In the genomic region with DNA sequence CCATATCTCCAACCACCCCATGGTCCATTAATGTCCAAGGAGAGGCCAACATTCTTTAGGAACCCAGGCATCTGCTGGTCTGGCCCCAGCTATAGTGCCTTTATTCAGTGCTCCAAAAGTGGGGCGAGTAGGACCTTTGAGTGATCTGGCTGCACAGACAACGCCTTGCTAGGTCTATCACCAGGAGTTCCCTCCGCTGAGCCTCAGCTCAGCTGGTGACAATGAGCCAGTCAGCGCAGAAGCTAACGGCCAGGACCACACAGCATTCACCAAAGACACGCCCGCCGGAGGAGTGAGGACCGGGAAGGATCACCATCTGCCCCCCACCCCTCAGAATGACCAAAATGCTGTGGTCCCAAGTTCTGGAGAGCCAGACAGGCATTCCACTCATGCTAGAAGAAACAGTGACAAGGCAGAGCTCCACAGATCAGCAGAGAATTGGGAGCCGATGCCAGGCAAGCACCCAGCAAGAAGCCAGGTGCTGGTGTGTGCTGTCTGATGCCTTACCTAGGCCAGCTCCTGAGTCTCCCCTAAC, we compare ENCODE assay signal across 14 cellular contexts. TPM values are rescaled to one million over a fixed set of nuclear protein-coding genes. Genes with fewer than 3 reads are reported as not detected.
DNase-seq lines count a peak whose midpoint lies in the region; ATAC-seq and TF ChIP-seq lines count a peak whose summit lies in the region.
"Had no signal": no experiment of that assay in that cellular context is flagged by ENCODE, and none has a peak within 500 bp of the region (broad histone marks: within the 10 kb centered on the region; RNA-seq: fewer than 3 reads in every experiment).

No MANE protein-coding gene starts in this region.

- H3K9me3 ChIP-seq in subcutaneous abdominal adipose tissue (ENCODE audit: control insufficient read depth in 5 of 5, low read length in 5 of 5) (no peaks in the 10 kb centered on the region), mucosa of descending colon (no peaks in the 10 kb centered on the region)

- H3K9me3 Mint-ChIP-seq in activated CD4-positive, alpha-beta T cell treated with anti-CD3 and anti-CD28 coated beads, Interleukin-2, amount 10 ng/mL, durations not matched to agents 7 days and 5 days, result no peaks in the 10 kb centered on the region
- H3K9me3 Mint-ChIP-seq in activated CD4-positive, alpha-beta memory T cell treated with anti-CD3 and anti-CD28 coated beads, Interleukin-2, amount 10 ng/mL, durations not matched to agents 7 days and 5 days, result no peaks in the 10 kb centered on the region
- H3K9me3 Mint-ChIP-seq in glutamatergic neuron (ENCODE audit: unreplicated experiment), result peaks cover 14% of the 10 kb centered on the region

- H3K4me3 ChIP-seq in subcutaneous abdominal adipose tissue (ENCODE audit: low read depth in 1 of 5, low read length in 5 of 5) (no peak overlapping the region), mucosa of descending colon (no peak overlapping the region)

- H3K4me1 Mint-ChIP-seq in activated CD4-positive, alpha-beta T cell treated with anti-CD3 and anti-CD28 coated beads, Interleukin-2, amount 10 ng/mL, durations not matched to agents 7 days and 5 days, result peaks cover 78% of the 10 kb centered on the region
- peaks cover 72% of the 10 kb centered on the region for H3K4me1 Mint-ChIP-seq in activated CD4-positive, alpha-beta memory T cell treated with anti-CD3 and anti-CD28 coated beads, Interleukin-2, amount 10 ng/mL, durations not matched to agents 7 days and 5 days
- H3K4me1 Mint-ChIP-seq in glutamatergic neuron (ENCODE audit: low read depth, unreplicated experiment), result peaks cover 46% of the 10 kb centered on the region

- H3K4me1 ChIP-seq in subcutaneous abdominal adipose tissue (ENCODE audit: control insufficient read depth in 5 of 5, insufficient read depth in 5 of 5, low read length in 5 of 5), result peaks cover 13 to 95% (median 84%) of the 10 kb centered on the region in 5 donors
- peaks cover 69% of the 10 kb centered on the region for H3K4me1 ChIP-seq in mucosa of descending colon (ENCODE audit: low read depth)

- H3K4me3 Mint-ChIP-seq in activated CD4-positive, alpha-beta T cell treated with anti-CD3 and anti-CD28 coated beads, Interleukin-2, amount 10 ng/mL, durations not matched to agents 7 days and 5 days, result no peak overlapping the region
- H3K4me3 Mint-ChIP-seq in activated CD4-positive, alpha-beta memory T cell treated with anti-CD3 and anti-CD28 coated beads, Interleukin-2, amount 10 ng/mL, durations not matched to agents 7 days and 5 days, result no peak overlapping the region
- peak overlapping the region; percentile 65 for H3K4me3 Mint-ChIP-seq in glutamatergic neuron (ENCODE audit: unreplicated experiment)

- H3K27me3 Mint-ChIP-seq in activated CD4-positive, alpha-beta T cell treated with anti-CD3 and anti-CD28 coated beads, Interleukin-2, amount 10 ng/mL, durations not matched to agents 7 days and 5 days, result no peaks in the 10 kb centered on the region
- H3K27me3 Mint-ChIP-seq in activated CD4-positive, alpha-beta memory T cell treated with anti-CD3 and anti-CD28 coated beads, Interleukin-2, amount 10 ng/mL, durations not matched to agents 7 days and 5 days, result no peaks in the 10 kb centered on the region
- H3K27me3 Mint-ChIP-seq in glutamatergic neuron (ENCODE audit: unreplicated experiment), result peaks cover 6% of the 10 kb centered on the region

- peaks cover 28% of the 10 kb centered on the region for H3K36me3 Mint-ChIP-seq in activated CD4-positive, alpha-beta T cell treated with anti-CD3 and anti-CD28 coated beads, Interleukin-2, amount 10 ng/mL, durations not matched to agents 7 days and 5 days (ENCODE audit: low read depth)
- H3K36me3 Mint-ChIP-seq in activated CD4-positive, alpha-beta memory T cell treated with anti-CD3 and anti-CD28 coated beads, Interleukin-2, amount 10 ng/mL, durations not matched to agents 7 days and 5 days (ENCODE audit: low read depth), result peaks cover 29% of the 10 kb centered on the region
- H3K36me3 Mint-ChIP-seq in glutamatergic neuron (ENCODE audit: unreplicated experiment), result no peaks in the 10 kb centered on the region

- CTCF ChIA-PET in activated CD4-positive, alpha-beta T cell treated with anti-CD3 and anti-CD28 coated beads, Interleukin-2, amount 10 ng/mL, durations not matched to agents 7 days and 5 days (lab: Charles Lee), result interaction anchor here (0.7 to 3.0 kb wide), 7 partner anchors 8 to 82 kb away, joined by 3 to 20 read pairs (median 4); no protein-coding TSS in a partner anchor
- CTCF ChIA-PET in activated CD4-positive, alpha-beta memory T cell treated with anti-CD3 and anti-CD28 coated beads, Interleukin-2, amount 10 ng/mL, durations not matched to agents 7 days and 5 days (lab: Charles Lee), result interaction anchor here (1.0 to 13.7 kb wide), 5 partner anchors 8 to 50 kb away, joined by 3 to 125 read pairs (median 6); no protein-coding TSS in a partner anchor

- H3K9ac ChIP-seq in subcutaneous abdominal adipose tissue (ENCODE audit: low read length in 5 of 5), result peak overlapping the region in 1 of 5 donors; percentile 6
- H3K9ac ChIP-seq: KMS-11 had no signal

- TF ChIP-seq CTCF in glutamatergic neuron (IDR thresholded peaks at IDR 0.05; ENCODE audit: partially characterized antibody, unreplicated experiment), result no peak
- no peak for TF ChIP-seq CTCF in mucosa of descending colon (IDR thresholded peaks at IDR 0.05)

- POLR2A ChIA-PET in activated CD4-positive, alpha-beta T cell treated with anti-CD3 and anti-CD28 coated beads, Interleukin-2, amount 10 ng/mL, durations not matched to agents 7 days and 5 days (lab: Charles Lee), result no interaction called here
- POLR2A ChIA-PET in activated CD4-positive, alpha-beta memory T cell treated with anti-CD3 and anti-CD28 coated beads, Interleukin-2, amount 10 ng/mL, durations not matched to agents 7 days and 5 days (lab: Charles Lee), result interaction anchor here (0.6 to 13.2 kb wide), 6 partner anchors 8 to 46 kb away, joined by 3 to 202 read pairs (median 6); a partner anchor contains a TSS

- no peaks in the 10 kb centered on the region for H3K27me3 ChIP-seq in subcutaneous abdominal adipose tissue (ENCODE audit: control insufficient read depth in 5 of 5, insufficient read depth in 4 of 5, low read length in 5 of 5)

- peak overlapping the region; percentile 97 for H3K27ac ChIP-seq in subcutaneous abdominal adipose tissue (ENCODE audit: low read depth, low read length)

- no peak for ATAC-seq in GM21423 (IDR thresholded peaks at IDR 0.05; ENCODE audit: unreplicated experiment)
- ATAC-seq in HG03469 (IDR thresholded peaks at IDR 0.05; ENCODE audit: unreplicated experiment), result no peak
- ATAC-seq in mucosa of descending colon, result no peak

- H3K27ac Mint-ChIP-seq in activated CD4-positive, alpha-beta T cell treated with anti-CD3 and anti-CD28 coated beads, Interleukin-2, amount 10 ng/mL, durations not matched to agents 7 days and 5 days, result peak overlapping the region; percentile 76
- H3K27ac Mint-ChIP-seq in activated CD4-positive, alpha-beta memory T cell treated with anti-CD3 and anti-CD28 coated beads, Interleukin-2, amount 10 ng/mL, durations not matched to agents 7 days and 5 days, result peak overlapping the region; percentile 36
- H3K27ac Mint-ChIP-seq in glutamatergic neuron (ENCODE audit: unreplicated experiment), result peak overlapping the region; percentile 93

- no peak for DNase-seq in activated CD4-positive, alpha-beta T cell treated with anti-CD3 and anti-CD28 coated beads, Interleukin-2, amount 10 ng/mL, durations not matched to agents 7 days and 5 days
- DNase-seq in activated CD4-positive, alpha-beta T cell treated with anti-CD3 and anti-CD28 coated beads for 4 hours, result no peak
- no peak for DNase-seq in activated CD4-positive, alpha-beta memory T cell treated with anti-CD3 and anti-CD28 coated beads, Interleukin-2, amount 10 ng/mL, durations not matched to agents 7 days and 5 days
- no peak for DNase-seq in glutamatergic neuron
- no peak for DNase-seq in mucosa of descending colon
- DNase-seq: central memory CD4-positive, alpha-beta T cell; GDM1; mesendoderm; SIG-M5; stimulated activated naive CD4-positive, alpha-beta T cell had no signal

- H3K36me3 ChIP-seq in subcutaneous abdominal adipose tissue (ENCODE audit: control insufficient read depth in 5 of 5, insufficient read depth in 5 of 5, low read length in 5 of 5) (peaks cover 2 to 5% (median 3%) of the 10 kb centered on the region in 5 donors), mucosa of descending colon (ENCODE audit: low read depth) (no peaks in the 10 kb centered on the region)

- intact Hi-C loops in mucosa of descending colon (cut with DNase I, micrococcal nuclease), result no loop called here

RNA-seq across cellular contexts. Expression of a gene that starts 19.0 kb away (rescaled TPM):
- 10 to 100 TPM; 77.2 to 83.7 TPM for total RNA-seq in activated CD4-positive, alpha-beta T cell treated with anti-CD3 and anti-CD28 coated beads, Interleukin-2, amount 10 ng/mL, durations not matched to agents 7 days and 5 days
- 100 to 1,000 TPM in 1 of 2 experiments, 10 to 100 TPM in 1; 97.1 to 101 TPM for total RNA-seq in activated CD4-positive, alpha-beta memory T cell treated with anti-CD3 and anti-CD28 coated beads, Interleukin-2, amount 10 ng/mL, durations not matched to agents 7 days and 5 days
- total RNA-seq in glutamatergic neuron (ENCODE audit: unreplicated experiment) (45.3 TPM), mucosa of descending colon (10 to 100 TPM; 54.8 to 65.6 (median 57.0) TPM)

RNA-seq across cellular contexts. Expression of a gene that starts 33.9 kb away (rescaled TPM):
- not detected for total RNA-seq in activated CD4-positive, alpha-beta T cell treated with anti-CD3 and anti-CD28 coated beads, Interleukin-2, amount 10 ng/mL, durations not matched to agents 7 days and 5 days
- not detected for total RNA-seq in activated CD4-positive, alpha-beta memory T cell treated with anti-CD3 and anti-CD28 coated beads, Interleukin-2, amount 10 ng/mL, durations not matched to agents 7 days and 5 days
- not detected for total RNA-seq in glutamatergic neuron (ENCODE audit: unreplicated experiment)
- total RNA-seq in mucosa of descending colon, result 1 to 10 TPM; 1.9 to 2.8 (median 2.2) TPM

Comparison
In these comparisons a context has a peak if more than half of its experiments do, and no peak if none do; other contexts are left out.
1. H3K27ac Mint-ChIP-seq: peak in every context shown above with its lines; median percentile 93 in glutamatergic neuron; 76 in activated CD4-positive, alpha-beta T cell treated with anti-CD3 and anti-CD28 coated beads, Interleukin-2, amount 10 ng/mL, durations not matched to agents 7 days and 5 days; 36 in activated CD4-positive, alpha-beta memory T cell treated with anti-CD3 and anti-CD28 coated beads, Interleukin-2, amount 10 ng/mL, durations not matched to agents 7 days and 5 days.